Comparison of ENCODE assay signal across 13 cellular contexts in genomic region chr11:100918551-100919500, GRCh38.
DNase-seq lines count a peak whose midpoint lies in the region; ATAC-seq lines count a peak whose summit lies in the region.
"Had no signal": no experiment of that assay in that cellular context is flagged by ENCODE, and none has a peak within 500 bp of the region (broad histone marks: within the 10 kb centered on the region; RNA-seq: fewer than 3 reads in every experiment).

No MANE protein-coding gene starts in this region.

- DNase-seq in D341Med (ENCODE audit: low spot score), result peak; percentile 23
- DNase-seq in M059J (ENCODE audit: low read depth), result peak; percentile 83
- peak; percentile 30 for DNase-seq in RPMI7951 (ENCODE audit: low read depth)
- DNase-seq in kidney glomerular epithelial cell (lab: John Stamatoyannopoulos, UW), result peak; percentile 11
- DNase-seq in activated CD4-positive, alpha-beta T cell treated with anti-CD3 and anti-CD28 coated beads for 4 hours, result no peak
- DNase-seq in RKO (ENCODE audit: low spot score), result no peak
- DNase-seq: activated effector memory CD4-positive, alpha-beta T cell treated with anti-CD3 and anti-CD28 coated beads, Interleukin-2, amount 50 U/mL, for 16 hours; CD8-positive, alpha-beta T cell; glutamatergic neuron; retina; WERI-Rb-1 had no signal

- ATAC-seq in HG03457 (IDR thresholded peaks at IDR 0.05; ENCODE audit: unreplicated experiment) (no peak), GM21390 (IDR thresholded peaks at IDR 0.05; ENCODE audit: unreplicated experiment) (no peak)
- ATAC-seq: CD8-positive, alpha-beta T cell had no signal

Comparison
In these comparisons a context has a peak if more than half of its experiments do, and no peak if none do; other contexts are left out.
1. DNase-seq: peak in D341Med (single experiment), M059J (single experiment), RPMI7951 (single experiment) and kidney glomerular epithelial cell (single experiment); none in activated CD4-positive, alpha-beta T cell treated with anti-CD3 and anti-CD28 coated beads for 4 hours (0 of 2) and RKO (single experiment).